ENCODE assay signal across 29 cellular contexts in genomic region chr18:59800897-59801296, GRCh38.
"Had no signal": no experiment of that assay in that cellular context is flagged by ENCODE, and none has a peak within 500 bp of the region (broad histone marks: within the 10 kb centered on the region; RNA-seq: fewer than 3 reads in every experiment).

No MANE protein-coding gene starts in this region.

- H3K4me3 ChIP-seq: neural progenitor cell, ovary, psoas muscle, right lobe of liver, sigmoid colon, suprapubic skin, testis, tibial artery, transverse colon, upper lobe of right lung, uterus had no signal

- H3K36me3 Mint-ChIP-seq: natural killer cell; neural progenitor cell; stimulated activated memory B cell treated with anti-CD40 and anti-IgM and Interleukin-4, amounts not matched to agents 10 μg/mL and 1 μg/mL and 100 μg/mL, for 72 hours; type B pancreatic cell had no signal

- DNase-seq: natural killer cell; occipital lobe; ovary; posterior cingulate gyrus; psoas muscle; right cardiac atrium; right lobe of liver; sigmoid colon; small intestine; stimulated activated CD4-positive, alpha-beta T cell treated with anti-CD3 and anti-CD28 coated beads, Interleukin-15, amount 100 ng/mL, for 24 hours; stimulated activated CD4-positive, alpha-beta T cell treated with anti-CD3 and anti-CD28 coated beads, Interleukin-2, amount 100 ng/mL, for 24 hours; stimulated activated CD4-positive, alpha-beta T cell treated with anti-CD3 and anti-CD28 coated beads, Interleukin-2, amount 100 ng/mL, for 48 hours; stimulated activated CD4-positive, alpha-beta T cell treated with anti-CD3 and anti-CD28 coated beads, Interleukin-4, amount 100 ng/mL, for 24 hours; stimulated activated naive CD4-positive, alpha-beta T cell; stimulated activated naive CD8-positive, alpha-beta T cell treated with anti-CD3 and anti-CD28 coated beads, Interleukin-15, amount 100 ng/mL, for 72 hours; stimulated activated naive CD8-positive, alpha-beta T cell treated with anti-CD3 and anti-CD28 coated beads, Interleukin-15, Interleukin-2, amounts not matched to agents 100 U/mL and 50 U/mL, for 24 hours; substantia nigra; testis; tibial artery; transverse colon; upper lobe of right lung; uterus had no signal

- H3K27ac Mint-ChIP-seq: natural killer cell; neural progenitor cell; progenitor cell of endocrine pancreas; stimulated activated memory B cell treated with anti-CD40 and anti-IgM and Interleukin-4, amounts not matched to agents 10 μg/mL and 1 μg/mL and 100 μg/mL, for 72 hours; type B pancreatic cell had no signal

- H3K27me3 Mint-ChIP-seq: progenitor cell of endocrine pancreas; stimulated activated memory B cell treated with anti-CD40 and anti-IgM and Interleukin-4, amounts not matched to agents 10 μg/mL and 1 μg/mL and 100 μg/mL, for 72 hours; stimulated activated naive CD8-positive, alpha-beta T cell treated with anti-CD3 and anti-CD28 coated beads, Interleukin-15, amount 100 ng/mL, for 72 hours; type B pancreatic cell had no signal

- ATAC-seq: natural killer cell; psoas muscle; right cardiac atrium; right lobe of liver; stimulated activated memory B cell treated with anti-CD40 and anti-IgM and Interleukin-4, amounts not matched to agents 10 μg/mL and 1 μg/mL and 100 μg/mL, for 72 hours; stimulated activated naive CD8-positive, alpha-beta T cell treated with anti-CD3 and anti-CD28 coated beads, Interleukin-15, amount 100 ng/mL, for 72 hours; stimulated activated naive CD8-positive, alpha-beta T cell treated with anti-CD3 and anti-CD28 coated beads, Interleukin-15, Interleukin-2, amounts not matched to agents 100 U/mL and 50 U/mL, for 24 hours; upper lobe of right lung had no signal

- H3K4me1 Mint-ChIP-seq: natural killer cell had no signal

- FAIRE-seq: small intestine had no signal

- H3K4me1 ChIP-seq: neural progenitor cell, parathyroid adenoma, psoas muscle, right lobe of liver, sigmoid colon, suprapubic skin, tibial artery, transverse colon, upper lobe of right lung, uterus had no signal

- H2AFZ ChIP-seq: neural progenitor cell, parathyroid adenoma had no signal

- H3K9ac ChIP-seq: neural progenitor cell, parathyroid adenoma had no signal

- H3K27ac ChIP-seq: neural progenitor cell, ovary, parathyroid adenoma, psoas muscle, right lobe of liver, sigmoid colon, suprapubic skin, testis, tibial artery, transverse colon, upper lobe of right lung, uterus had no signal

- H3K4me3 Mint-ChIP-seq: natural killer cell; nephron; neural progenitor cell; stimulated activated memory B cell treated with anti-CD40 and anti-IgM and Interleukin-4, amounts not matched to agents 10 μg/mL and 1 μg/mL and 100 μg/mL, for 72 hours; stimulated activated naive CD8-positive, alpha-beta T cell treated with anti-CD3 and anti-CD28 coated beads, Interleukin-15, amount 100 ng/mL, for 72 hours; type B pancreatic cell had no signal

- H3K27me3 ChIP-seq: neural progenitor cell, ovary, right lobe of liver, sigmoid colon, suprapubic skin, testis, tibial artery, transverse colon, upper lobe of right lung, uterus had no signal

- H3K9me3 Mint-ChIP-seq: natural killer cell; nephron; neural progenitor cell; stimulated activated memory B cell treated with anti-CD40 and anti-IgM and Interleukin-4, amounts not matched to agents 10 μg/mL and 1 μg/mL and 100 μg/mL, for 72 hours; stimulated activated naive CD8-positive, alpha-beta T cell treated with anti-CD3 and anti-CD28 coated beads, Interleukin-15, amount 100 ng/mL, for 72 hours; type B pancreatic cell had no signal

- H3K79me2 ChIP-seq: parathyroid adenoma had no signal

- H3K36me3 ChIP-seq: neural progenitor cell, ovary, right lobe of liver, sigmoid colon, suprapubic skin, tibial artery, transverse colon, upper lobe of right lung, uterus had no signal

- H3K4me2 ChIP-seq: neural progenitor cell had no signal

- H3K9me3 ChIP-seq: ovary, psoas muscle, right lobe of liver, sigmoid colon, suprapubic skin, testis, tibial artery, transverse colon, upper lobe of right lung, uterus had no signal
